Comparison of ENCODE assay signal across 8 cellular contexts in genomic region chr7:12687213-12688171, GRCh38. TPM values are rescaled to one million over a fixed set of nuclear protein-coding genes. Genes with fewer than 3 reads are reported as not detected.
DNase-seq lines count a peak whose midpoint lies in the region; ATAC-seq, FAIRE-seq and TF ChIP-seq lines count a peak whose summit lies in the region.

Gene ARL4A, plus strand, starts transcription at chr7:12687633. Its CDS starts 622 bp downstream, at chr7:12688255.

- no peaks in the 10 kb centered on the region for H3K9me3 ChIP-seq in A549

- CTCF ChIA-PET in A549 (lab: Yijun Ruan, JAX) = interaction anchor here (0.6 to 8.4 kb wide), 84 partner anchors 9 to 588 kb away, joined by 3 to 122 read pairs (median 8); no protein-coding TSS in a partner anchor
- CTCF ChIA-PET in WTC11 (lab: Charles Lee) = interaction anchor here (0.6 to 5.8 kb wide), 78 partner anchors 9 to 591 kb away, joined by 3 to 77 read pairs (median 5); partner anchors contain the start of gene SCIN

- TF ChIP-seq EP300 in A549 (IDR thresholded peaks at IDR 0.05) = no peak

- H3K27ac ChIP-seq in A549 (peak within 1 kb of the TSS; percentile 98 to 99), skin epidermis (peak within 1 kb of the TSS; percentile 75 to 95 (median 90))

- H3K4me2 ChIP-seq in A549 = peak within 1 kb of the TSS; percentile 93

- no peaks in the 10 kb centered on the region for H3K36me3 Mint-ChIP-seq in WTC11

- TF ChIP-seq POLR2A in A549 (IDR thresholded peaks at IDR 0.05; ENCODE audit: low read length) = peak; percentile 87

- peaks cover 42% of the 10 kb centered on the region; the same call in 2 of the 3 replicates for H3K4me1 ChIP-seq in A549

- FAIRE-seq in A549 (lab: Jason Lieb, UNC) = peak; percentile 90

- H3K4me1 Mint-ChIP-seq in WTC11 = peaks cover 56% of the 10 kb centered on the region

- ATAC-seq in A549 = peak; percentile 84 to 90
- peak; percentile 80 for ATAC-seq in GM18868 (IDR thresholded peaks at IDR 0.05; ENCODE audit: unreplicated experiment)
- peak; percentile 86 for ATAC-seq in HG03108 (IDR thresholded peaks at IDR 0.05; ENCODE audit: unreplicated experiment)
- peak; percentile 86 for ATAC-seq in WTC11

- H3K27me3 Mint-ChIP-seq in WTC11 (ENCODE audit: low read depth) = no peaks in the 10 kb centered on the region

- peak; percentile 46 for TF ChIP-seq CTCF in A549 (IDR thresholded peaks at IDR 0.05)
- TF ChIP-seq CTCF in WTC11 (IDR thresholded peaks at IDR 0.05) = no peak
- TF ChIP-seq CTCF in cardiac fibroblast (IDR thresholded peaks at IDR 0.05; ENCODE audit: low read depth, low read length) = no peak

- H3K27ac Mint-ChIP-seq in WTC11 = peak within 1 kb of the TSS; percentile 94

- WGBS in A549 (ENCODE audit: missing lambda C conversion rate) = 4% methylated on average over 35 of the region's 51 CpGs

- H3K4me3 Mint-ChIP-seq in WTC11 = peak within 1 kb of the TSS; percentile 88

- DNase-seq in A549 (ENCODE audit: low read depth in 1 of 2, low spot score in 1 of 2) (peak; percentile 98), NCI-H2196 (lab: John Stamatoyannopoulos, UW; ENCODE audit: unreplicated experiment) (peak; percentile 98), WTC11 (ENCODE audit: low spot score) (peak; percentile 99), cardiac fibroblast (ENCODE audit: low read depth in 2 of 2) (peak; percentile 99), iPS-NIHi11 (ENCODE audit: low spot score) (peak; percentile 93)

- H3K4me3 ChIP-seq in A549 (peak within 1 kb of the TSS; percentile 92), cardiac fibroblast (replicated peaks in 1 of 2; ENCODE audit: low read depth in 2 of 2, low read length in 2 of 2) (peak within 1 kb of the TSS; percentile 89 to 96), skin epidermis (peak within 1 kb of the TSS; percentile 77 to 98 (median 93))

- H3K9me3 Mint-ChIP-seq in WTC11 = no peaks in the 10 kb centered on the region

- TF ChIP-seq RAD21 in A549 (conservative IDR thresholded peaks at IDR 0.05 in 1 of 2, IDR thresholded peaks at IDR 0.05 in 1 of 2) = peak; percentile 79 to 94

- POLR2A ChIA-PET in A549 (lab: Yijun Ruan, JAX) (interaction anchor here (0.6 to 3.2 kb wide), 27 partner anchors 9 to 1302 kb away, joined by 3 to 43 read pairs (median 6); partner anchors contain the start of gene ETV1), WTC11 (lab: Charles Lee) (interaction anchor here (0.6 to 1.2 kb wide), 7 partner anchors 9 to 468 kb away, joined by 3 to 6 read pairs (median 3); no protein-coding TSS in a partner anchor)

TF ChIP-seq in A549, 52 proteins besides CTCF, POLR2A, EP300 and RAD21:
- TF ChIP-seq NFE2L2 (conservative IDR thresholded peaks at IDR 0.05; ENCODE audit: low read length) (no peak), SMC3 (IDR thresholded peaks at IDR 0.05) (peak; percentile 90), TFCP2L1 (CRISPR knock-in tag; IDR thresholded peaks at IDR 0.05) (0 out of 2 replicates have a peak, but pooled peaks have one; percentile 29), PHF8 (IDR thresholded peaks at IDR 0.05; ENCODE audit: borderline replicate concordance, low read depth) (0 out of 2 replicates have a peak, but pooled peaks have one; percentile 7), CBX8 (IDR thresholded peaks at IDR 0.05) (no peak), BCL3 (IDR thresholded peaks at IDR 0.05) (peak; percentile 87; the same call in 2 of the 3 replicates), PBX3 (IDR thresholded peaks at IDR 0.05) (peak; percentile 94), MAFK (IDR thresholded peaks at IDR 0.05; ENCODE audit: partially characterized antibody) (peak; percentile 97), JUN (IDR thresholded peaks at IDR 0.05) (peak; percentile 50 to 63; a peak in 3 of 5 replicates), KDM5A (IDR thresholded peaks at IDR 0.05) (peak; percentile 54; the same call in 1 of the 2 replicates), HOXA7 (CRISPR knock-in tag; IDR thresholded peaks at IDR 0.05) (no peak)

TF ChIP-seq in WTC11, 78 proteins besides CTCF, POLR2A, EP300 and RAD21 (continues in another document):
- TF ChIP-seq HMGXB4 (CRISPR knock-in tag; IDR thresholded peaks at IDR 0.05) (peak; percentile 88), IRF1 (CRISPR knock-in tag; IDR thresholded peaks at IDR 0.05) (no peak), MAX (CRISPR knock-in tag; IDR thresholded peaks at IDR 0.05) (0 out of 2 replicates have a peak, but pooled peaks have one; percentile 14), PRRX2 (CRISPR knock-in tag; IDR thresholded peaks at IDR 0.05) (no peak; the same call in 1 of the 2 replicates), SP1 (CRISPR knock-in tag; conservative IDR thresholded peaks at IDR 0.05) (peak; percentile 93), GABPB1 (CRISPR knock-in tag; IDR thresholded peaks at IDR 0.05) (peak; percentile 54), FOXK1 (CRISPR knock-in tag; IDR thresholded peaks at IDR 0.05) (no peak), AR (CRISPR knock-in tag; IDR thresholded peaks at IDR 0.05) (no peak), FOXP1 (CRISPR knock-in tag; IDR thresholded peaks at IDR 0.05; ENCODE audit: borderline replicate concordance) (no peak; the same call in 1 of the 2 replicates), USF1 (CRISPR knock-in tag; IDR thresholded peaks at IDR 0.05) (0 out of 2 replicates have a peak, but pooled peaks have one; percentile 23), ZNF138 (CRISPR knock-in tag; conservative IDR thresholded peaks at IDR 0.05) (no peak)

RNA-seq across cellular contexts. Expression of gene ARL4A, which starts in this region (rescaled TPM):
- 58.9 and 76.1 TPM in 2 replicates for polyA plus RNA-seq in A549 (2011; rRNA removed)
- polyA plus RNA-seq in A549 (2012; cell fraction: cytosol; rRNA removed) = 16.7 and 20.5 TPM in 2 replicates
- polyA plus RNA-seq in A549 (2012; cell fraction: nucleus; rRNA removed) = 7.5 and 11.4 TPM in 2 replicates
- polyA plus RNA-seq in A549 (2017; fragmentation: RNase III; extraction: RNeasy Plus Mini Kit Qiagen cat#74134 plus additional on column Dnase treatment) = 51.9 to 59.4 TPM (median 53.6 TPM) in 3 replicates
- 17.4 and 22.3 TPM in 2 replicates for polyA minus RNA-seq in A549 (2011; rRNA and poly(A)+ RNA removed)
- 20.9 to 25.4 TPM (median 21.9 TPM) in 3 replicates for total RNA-seq in WTC11 (2021)

Comparison
In these comparisons a context has a peak if more than half of its experiments do, and no peak if none do; other contexts are left out.
1. Peak in every context shown above with its lines: DNase-seq, ATAC-seq, H3K4me3 ChIP-seq and H3K27ac ChIP-seq.